1 cellular context compared by ENCODE assay signal in the genomic region with DNA sequence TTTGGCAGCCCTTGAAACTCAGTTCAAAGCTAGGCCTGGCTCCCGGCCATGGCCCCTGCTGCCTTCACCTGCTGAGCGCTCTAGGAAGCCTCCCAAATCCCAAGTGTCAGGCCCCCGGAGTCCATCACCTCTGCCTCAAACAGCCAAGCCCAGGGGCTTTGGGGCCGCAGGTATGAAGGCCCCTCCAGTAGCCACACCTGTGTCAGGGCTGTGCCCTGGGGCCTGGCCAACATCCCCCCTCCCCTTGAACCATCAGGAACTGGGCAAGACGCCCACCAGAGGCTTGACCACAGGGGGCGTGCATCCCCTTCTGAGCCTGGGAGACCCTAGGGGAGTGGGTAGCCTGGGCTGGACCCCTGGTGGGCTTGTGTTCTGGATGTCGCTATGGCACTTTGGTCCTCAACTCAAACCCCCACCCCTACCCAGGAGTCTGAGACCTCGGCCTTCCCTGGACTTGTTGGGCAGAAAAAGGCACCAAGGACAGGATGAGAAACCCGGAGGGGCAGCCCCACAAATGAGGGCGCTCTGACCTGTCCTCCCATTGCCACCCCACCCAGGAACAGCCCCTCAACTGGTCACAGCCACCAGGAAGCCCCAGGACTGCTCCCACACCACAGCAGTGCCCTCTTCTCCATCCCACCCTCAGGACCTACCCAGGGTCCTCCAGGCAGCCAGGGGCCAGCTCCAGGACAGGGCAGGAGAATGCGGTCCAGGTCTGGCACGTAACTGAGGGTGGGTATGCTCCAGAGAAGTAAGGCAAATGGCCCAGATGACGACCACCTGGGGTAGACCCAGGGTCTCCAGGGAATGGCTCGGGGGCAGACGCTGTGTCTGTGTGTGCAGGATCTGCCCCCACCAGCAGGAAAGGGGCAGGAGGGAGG.
A peak's percentile ranks its signal among the peaks of the same experiment; 100 is the strongest.
TF ChIP-seq lines count a peak whose summit lies in the region.

No MANE protein-coding gene starts in this region.

TF ChIP-seq in HepG2, 621 proteins besides CTCF, POLR2A, EP300 and RAD21:
- TF ChIP-seq JUND (CRISPR knock-in tag; IDR thresholded peaks at IDR 0.05), result no peak
- peak; percentile 88 for TF ChIP-seq AGO2 (optimal IDR thresholded peaks at IDR 0.05; ENCODE audit: low read depth, low read length)
- TF ChIP-seq, protein P1, sequence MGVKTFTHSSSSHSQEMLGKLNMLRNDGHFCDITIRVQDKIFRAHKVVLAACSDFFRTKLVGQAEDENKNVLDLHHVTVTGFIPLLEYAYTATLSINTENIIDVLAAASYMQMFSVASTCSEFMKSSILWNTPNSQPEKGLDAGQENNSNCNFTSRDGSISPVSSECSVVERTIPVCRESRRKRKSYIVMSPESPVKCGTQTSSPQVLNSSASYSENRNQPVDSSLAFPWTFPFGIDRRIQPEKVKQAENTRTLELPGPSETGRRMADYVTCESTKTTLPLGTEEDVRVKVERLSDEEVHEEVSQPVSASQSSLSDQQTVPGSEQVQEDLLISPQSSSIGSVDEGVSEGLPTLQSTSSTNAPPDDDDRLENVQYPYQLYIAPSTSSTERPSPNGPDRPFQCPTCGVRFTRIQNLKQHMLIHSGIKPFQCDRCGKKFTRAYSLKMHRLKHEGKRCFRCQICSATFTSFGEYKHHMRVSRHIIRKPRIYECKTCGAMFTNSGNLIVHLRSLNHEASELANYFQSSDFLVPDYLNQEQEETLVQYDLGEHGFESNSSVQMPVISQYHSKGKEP (CRISPR knock-in tag; IDR thresholded peaks at IDR 0.05), result no peak
- TF ChIP-seq HNF4G (IDR thresholded peaks at IDR 0.05; ENCODE audit: borderline replicate concordance, low read depth, low read length), result no peak
- TF ChIP-seq HNF4G (CRISPR knock-in tag; IDR thresholded peaks at IDR 0.05; ENCODE audit: borderline replicate concordance, low read depth), result no peak
- TF ChIP-seq ATF1 (CRISPR knock-in tag; IDR thresholded peaks at IDR 0.05), result no peak
- 0 out of 2 replicates have a peak, but pooled peaks have one; percentile 39 for TF ChIP-seq PRMT3 (CRISPR knock-in tag; IDR thresholded peaks at IDR 0.05; ENCODE audit: borderline replicate concordance, low read depth)
- peak; percentile 90 for TF ChIP-seq AGO1 (IDR thresholded peaks at IDR 0.05; ENCODE audit: low read depth, low read length, poor library complexity, severe bottlenecking)
